25 cellular contexts compared by ENCODE assay signal in genomic region chr2:142819411-142819810, GRCh38. TPM values are rescaled to one million over a fixed set of nuclear protein-coding genes. Genes with fewer than 3 reads are reported as not detected.
"Had no signal": no experiment of that assay in that cellular context is flagged by ENCODE, and none has a peak within 500 bp of the region (broad histone marks: within the 10 kb centered on the region; RNA-seq: fewer than 3 reads in every experiment).

No MANE protein-coding gene starts in this region.

- H3K27me3 ChIP-seq: heart left ventricle, ovary, sigmoid colon, tibial nerve had no signal

- H3K9ac ChIP-seq: SK-N-SH had no signal

- H3K27ac ChIP-seq: coronary artery, heart left ventricle, ovary, sigmoid colon, tibial nerve had no signal

- H3K36me3 ChIP-seq: heart left ventricle, ovary, sigmoid colon, tibial nerve had no signal

- H3K4me2 ChIP-seq: SK-N-SH had no signal

- DNase-seq: activated CD4-positive, alpha-beta memory T cell treated with anti-CD3 and anti-CD28 coated beads, Interleukin-2, amount 10 ng/mL, durations not matched to agents 7 days and 5 days; activated CD4-positive, alpha-beta T cell treated with anti-CD3 and anti-CD28 coated beads, Interleukin-2, amount 10 ng/mL, durations not matched to agents 24 days and 14 days; activated CD4-positive, CD25-positive, alpha-beta regulatory T cell treated with anti-CD3 and anti-CD28 coated beads, Interleukin-2, amount 50 U/mL, for 72 hours; activated CD8-positive, alpha-beta memory T cell treated with anti-CD3 and anti-CD28 coated beads, Interleukin-2, amount 50 U/mL, for 48 hours; activated gamma-delta T cell treated with Interleukin-2 at 50 U/mL for 16 hours; activated naive CD4-positive, alpha-beta T cell treated with anti-CD3 and anti-CD28 coated beads, Interleukin-2, amount 50 U/mL, for 16 hours; activated T-cell treated with anti-CD3 and anti-CD28 coated beads, Interleukin-2, amount 50 U/mL, for 24 hours; amygdala; effector memory CD8-positive, alpha-beta T cell; foreskin fibroblast; heart left ventricle; hypothalamus; immature natural killer cell; naive thymus-derived CD8-positive, alpha-beta T cell; ovary; retina; sigmoid colon; SK-N-SH; stimulated activated CD4-positive, alpha-beta T cell treated with anti-CD3 and anti-CD28 coated beads, Interleukin-15, amount 100 ng/mL, for 24 hours; stimulated activated CD4-positive, alpha-beta T cell treated with anti-CD3 and anti-CD28 coated beads, Interleukin-2, amount 100 ng/mL, for 24 hours; stimulated activated naive CD4-positive, alpha-beta T cell treated with Interleukin-2 at 50 U/mL for 16 hours; T-helper 2 cell had no signal

- ATAC-seq: effector memory CD8-positive, alpha-beta T cell; heart left ventricle; naive thymus-derived CD8-positive, alpha-beta T cell had no signal

- H3K4me3 ChIP-seq: coronary artery, heart left ventricle, ovary, sigmoid colon, tibial nerve had no signal

- H3K4me1 ChIP-seq: heart left ventricle, sigmoid colon, tibial nerve had no signal

RNA-seq across cellular contexts. Expression of gene KYNU, which starts 58.1 kb away (rescaled TPM):
- total RNA-seq: activated CD4-positive, alpha-beta memory T cell treated with anti-CD3 and anti-CD28 coated beads, Interleukin-2, amount 10 ng/mL, durations not matched to agents 7 days and 5 days; activated CD4-positive, alpha-beta T cell treated with anti-CD3 and anti-CD28 coated beads, Interleukin-2, amount 10 ng/mL, durations not matched to agents 24 days and 14 days; progenitor cell of endocrine pancreas had no signal
- polyA plus RNA-seq: SK-N-SH had no signal
